1 cellular context compared by ENCODE assay signal in genomic region chr1:156437054-156437453, GRCh38.
TF ChIP-seq lines count a peak whose summit lies in the region.

No MANE protein-coding gene starts in this region.

TF ChIP-seq in WTC11, 78 proteins besides CTCF, POLR2A, EP300 and RAD21 (continued from another document):
- TF ChIP-seq, protein P1, sequence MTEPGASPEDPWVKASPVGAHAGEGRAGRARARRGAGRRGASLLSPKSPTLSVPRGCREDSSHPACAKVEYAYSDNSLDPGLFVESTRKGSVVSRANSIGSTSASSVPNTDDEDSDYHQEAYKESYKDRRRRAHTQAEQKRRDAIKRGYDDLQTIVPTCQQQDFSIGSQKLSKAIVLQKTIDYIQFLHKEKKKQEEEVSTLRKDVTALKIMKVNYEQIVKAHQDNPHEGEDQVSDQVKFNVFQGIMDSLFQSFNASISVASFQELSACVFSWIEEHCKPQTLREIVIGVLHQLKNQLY (CRISPR knock-in tag; IDR thresholded peaks at IDR 0.05): no peak
- no peak for TF ChIP-seq SOX15 (CRISPR knock-in tag; IDR thresholded peaks at IDR 0.05)
- TF ChIP-seq PRDM15 (CRISPR knock-in tag; IDR thresholded peaks at IDR 0.05): no peak
- TF ChIP-seq, protein P2, sequence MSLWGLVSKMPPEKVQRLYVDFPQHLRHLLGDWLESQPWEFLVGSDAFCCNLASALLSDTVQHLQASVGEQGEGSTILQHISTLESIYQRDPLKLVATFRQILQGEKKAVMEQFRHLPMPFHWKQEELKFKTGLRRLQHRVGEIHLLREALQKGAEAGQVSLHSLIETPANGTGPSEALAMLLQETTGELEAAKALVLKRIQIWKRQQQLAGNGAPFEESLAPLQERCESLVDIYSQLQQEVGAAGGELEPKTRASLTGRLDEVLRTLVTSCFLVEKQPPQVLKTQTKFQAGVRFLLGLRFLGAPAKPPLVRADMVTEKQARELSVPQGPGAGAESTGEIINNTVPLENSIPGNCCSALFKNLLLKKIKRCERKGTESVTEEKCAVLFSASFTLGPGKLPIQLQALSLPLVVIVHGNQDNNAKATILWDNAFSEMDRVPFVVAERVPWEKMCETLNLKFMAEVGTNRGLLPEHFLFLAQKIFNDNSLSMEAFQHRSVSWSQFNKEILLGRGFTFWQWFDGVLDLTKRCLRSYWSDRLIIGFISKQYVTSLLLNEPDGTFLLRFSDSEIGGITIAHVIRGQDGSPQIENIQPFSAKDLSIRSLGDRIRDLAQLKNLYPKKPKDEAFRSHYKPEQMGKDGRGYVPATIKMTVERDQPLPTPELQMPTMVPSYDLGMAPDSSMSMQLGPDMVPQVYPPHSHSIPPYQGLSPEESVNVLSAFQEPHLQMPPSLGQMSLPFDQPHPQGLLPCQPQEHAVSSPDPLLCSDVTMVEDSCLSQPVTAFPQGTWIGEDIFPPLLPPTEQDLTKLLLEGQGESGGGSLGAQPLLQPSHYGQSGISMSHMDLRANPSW (CRISPR knock-in tag; conservative IDR thresholded peaks at IDR 0.05; ENCODE audit: low read depth): no peak
